In genomic region chr1:20507248-20507563, GRCh38 we compare ENCODE assay signal across 9 cellular contexts. TPM values are rescaled to one million over a fixed set of nuclear protein-coding genes. Genes with fewer than 3 reads are reported as not detected.
DNase-seq lines count a peak whose midpoint lies in the region; ATAC-seq and TF ChIP-seq lines count a peak whose summit lies in the region.
"Had no signal": no experiment of that assay in that cellular context is flagged by ENCODE, and none has a peak within 500 bp of the region (broad histone marks: within the 10 kb centered on the region; RNA-seq: fewer than 3 reads in every experiment).

No MANE protein-coding gene starts in this region.

- peaks cover 0 to 9% of the 10 kb centered on the region in 2 donors for H3K36me3 ChIP-seq in adrenal gland (replicated peaks in 1 of 2)
- peaks cover 0 to 10% (median 5%) of the 10 kb centered on the region in 4 donors for H3K36me3 ChIP-seq in right lobe of liver
- H3K36me3 ChIP-seq in uterus: no peaks in the 10 kb centered on the region

- H3K4me1 ChIP-seq in adrenal gland (replicated peaks in 1 of 2) (peaks cover 6 to 24% of the 10 kb centered on the region in 2 donors), right lobe of liver (peaks cover 0 to 17% (median 4%) of the 10 kb centered on the region in 4 donors), uterus (peaks cover 0 to 3% of the 10 kb centered on the region in 2 donors)

- H3K27me3 ChIP-seq in adrenal gland: no peaks in the 10 kb centered on the region
- no peaks in the 10 kb centered on the region for H3K27me3 ChIP-seq in right lobe of liver
- H3K27me3 ChIP-seq in uterus: no peaks in the 10 kb centered on the region

- no peak for TF ChIP-seq POLR2A in adrenal gland (IDR thresholded peaks at IDR 0.05)
- TF ChIP-seq POLR2A in right lobe of liver (IDR thresholded peaks at IDR 0.05): no peak
- TF ChIP-seq POLR2A in uterus (IDR thresholded peaks at IDR 0.05): no peak

- peak overlapping the region; percentile 90 for H3K4me3 ChIP-seq in GM12875 (ENCODE audit: low read depth, low read length)
- peak overlapping the region in 3 of 4 donors; percentile 71 to 91 (median 87) for H3K4me3 ChIP-seq in adrenal gland
- peak overlapping the region; percentile 96 to 99 (median 98) for H3K4me3 ChIP-seq in right lobe of liver
- peak overlapping the region; percentile 69 to 73 for H3K4me3 ChIP-seq in uterus

- DNase-seq in adrenal gland (no peak), right lobe of liver (no peak), uterus (no peak), NCI-H1092 treated with DMSO at 0.1 percent for 48 hours (lab: John Stamatoyannopoulos, UW) (no peak), ecto neural progenitor cell (ENCODE audit: low spot score) (no peak)

- no peak for TF ChIP-seq CTCF in GM12875 (IDR thresholded peaks at IDR 0.05; ENCODE audit: borderline replicate concordance, insufficient read depth, low read depth, low read length)
- no peak for TF ChIP-seq CTCF in adrenal gland (IDR thresholded peaks at IDR 0.05)
- no peak for TF ChIP-seq CTCF in right lobe of liver (IDR thresholded peaks at IDR 0.05)
- TF ChIP-seq CTCF in uterus (IDR thresholded peaks at IDR 0.05): no peak

- 30 to 38% (median 36%) methylated on average over 5 of the region's 5 CpGs for WGBS in adrenal gland, 4 donors
- 38% methylated on average over 5 of the region's 5 CpGs for WGBS in right lobe of liver (ENCODE audit: insufficient coverage, low coverage, low lambda C conversion rate, missing lambda C conversion rate)

- H3K9me3 ChIP-seq in adrenal gland (replicated peaks in 1 of 3) (no peaks in the 10 kb centered on the region), right lobe of liver (no peaks in the 10 kb centered on the region), uterus (no peaks in the 10 kb centered on the region)

- ATAC-seq in HG02885 (IDR thresholded peaks at IDR 0.05; ENCODE audit: poor library complexity, unreplicated experiment): peak; percentile 19
- peak in 1 of 4 donors; percentile 6 for ATAC-seq in right lobe of liver
- no peak for ATAC-seq in GM18873 (IDR thresholded peaks at IDR 0.05; ENCODE audit: low FRiP score, unreplicated experiment)

- H3K27ac ChIP-seq in adrenal gland: peak overlapping the region; percentile 30 to 98 (median 72)
- H3K27ac ChIP-seq in right lobe of liver: peak overlapping the region in 2 of 3 donors; percentile 41 to 55
- H3K27ac ChIP-seq in uterus: peak overlapping the region in 1 of 2 donors; percentile 72

- intact Hi-C loops in adrenal gland (cut with DNase I): no loop called here
- intact Hi-C loops in right lobe of liver (cut with DNase I): no loop called here
- intact Hi-C loops in uterus (cut with DNase I; ENCODE audit: low total_unique reads): no loop called here

RNA-seq across cellular contexts. Expression of gene MUL1, which starts 0.7 kb away (rescaled TPM):
- 10 to 100 TPM; 27.9 to 48.0 (median 39.3) TPM for total RNA-seq in adrenal gland
- polyA plus RNA-seq in adrenal gland: 10 to 100 TPM in 1 of 3 donors, 1 to 10 TPM in 2; 3.7 to 21.3 (median 5.3) TPM
- total RNA-seq in right lobe of liver: 10 to 100 TPM; 14.4 to 33.6 (median 16.7) TPM
- 10 to 100 TPM; 14.1 to 35.9 (median 29.3) TPM for total RNA-seq in uterus

RNA-seq across cellular contexts. Expression of gene CAMK2N1, which starts 21.2 kb away (rescaled TPM):
- total RNA-seq in adrenal gland: 10 to 100 TPM; 13.0 to 68.7 (median 38.0) TPM
- polyA plus RNA-seq in adrenal gland: 10 to 100 TPM; 25.6 to 36.1 (median 33.9) TPM
- total RNA-seq in right lobe of liver: 10 to 100 TPM; 10.4 to 30.2 (median 20.1) TPM
- total RNA-seq in uterus: 10 to 100 TPM; 12.6 to 37.3 (median 19.4) TPM

RNA-seq across cellular contexts. Expression of gene FAM43B, which starts 45.2 kb away (rescaled TPM):
- 10 to 100 TPM; 16.2 to 67.7 (median 41.6) TPM for total RNA-seq in adrenal gland
- polyA plus RNA-seq in adrenal gland: 10 to 100 TPM in 2 of 3 donors, 1 to 10 TPM in 1; 5.1 to 54.9 (median 30.4) TPM
- total RNA-seq in right lobe of liver: under 1 TPM in 4 of 6 experiments, not detected in 2; 0.09 to 0.24 (median 0.12) TPM
- total RNA-seq in uterus: 1 to 10 TPM in 3 of 4 donors, not detected in 1; 1.5 to 2.3 (median 2.2) TPM
- total RNA-seq: RPMI7951 had no signal

Comparison
In these comparisons a context has a peak if more than half of its experiments do, and no peak if none do; other contexts are left out.
1. RNA of gene FAM43B, which starts 45.2 kb away (total RNA-seq): 16.2 to 67.7 TPM in adrenal gland; 1.5 to 2.3 TPM in uterus and 0.09 to 0.24 TPM in right lobe of liver; every median in the first group is over 4 times any median in the second.
2. Peak in every context shown above with its lines, with median percentiles within 50 percentile points of each other: H3K4me3 ChIP-seq.